Comparison of ENCODE assay signal across 1 cellular context in genomic region chr1:155396874-155397476, GRCh38.
TF ChIP-seq lines count a peak whose summit lies in the region.

No MANE protein-coding gene starts in this region.

TF ChIP-seq in K562, 482 proteins besides CTCF, POLR2A, EP300 and RAD21 (continued from another document and continues in another):
- TF ChIP-seq ZMIZ1 (IDR thresholded peaks at IDR 0.05; ENCODE audit: low read depth in 2 of 2, low read length in 2 of 2) = no peak
- no peak for TF ChIP-seq PHF21A (IDR thresholded peaks at IDR 0.05; ENCODE audit: borderline replicate concordance, low read depth)
- TF ChIP-seq GMEB1 (CRISPR knock-in tag; IDR thresholded peaks at IDR 0.05) = no peak
- TF ChIP-seq MNT (conservative IDR thresholded peaks at IDR 0.05) = no peak
- TF ChIP-seq ZNF436 (CRISPR knock-in tag; IDR thresholded peaks at IDR 0.05) = no peak
- TF ChIP-seq IRF2 (CRISPR knock-in tag; IDR thresholded peaks at IDR 0.05) = no peak
- TF ChIP-seq KLF1 (tag; IDR thresholded peaks at IDR 0.05) = no peak
- no peak for TF ChIP-seq YBX1 (IDR thresholded peaks at IDR 0.05)
- TF ChIP-seq ZNF146 (CRISPR knock-in tag; IDR thresholded peaks at IDR 0.05; ENCODE audit: unreplicated experiment) = no peak
- no peak for TF ChIP-seq MBD1 (CRISPR knock-in tag; IDR thresholded peaks at IDR 0.05)
- no peak for TF ChIP-seq HES1 (IDR thresholded peaks at IDR 0.05; ENCODE audit: low read depth)
- TF ChIP-seq E2F4 (CRISPR knock-in tag; IDR thresholded peaks at IDR 0.05; ENCODE audit: low read depth) = no peak
- TF ChIP-seq ZFPM2 (CRISPR knock-in tag; IDR thresholded peaks at IDR 0.05) = no peak
- TF ChIP-seq ZNF134 (CRISPR knock-in tag; conservative IDR thresholded peaks at IDR 0.05) = no peak
- no peak for TF ChIP-seq FOXK1 (CRISPR knock-in tag; IDR thresholded peaks at IDR 0.05; ENCODE audit: borderline replicate concordance)
- no peak for TF ChIP-seq CREB5 (CRISPR knock-in tag; IDR thresholded peaks at IDR 0.05)
- no peak for TF ChIP-seq ZNF197 (CRISPR knock-in tag; IDR thresholded peaks at IDR 0.05; ENCODE audit: low read depth)
- no peak for TF ChIP-seq RHOXF2B (CRISPR knock-in tag; conservative IDR thresholded peaks at IDR 0.05)
- peak; percentile 61; the same call in 1 of the 2 replicates for TF ChIP-seq ARID1B (IDR thresholded peaks at IDR 0.05)
- TF ChIP-seq ZNF551 (CRISPR knock-in tag; IDR thresholded peaks at IDR 0.05) = no peak
- TF ChIP-seq NFIC (IDR thresholded peaks at IDR 0.05) = peak; percentile 11; the same call in 1 of the 2 replicates
- no peak for TF ChIP-seq ILF3 (IDR thresholded peaks at IDR 0.05; ENCODE audit: borderline replicate concordance)
- no peak for TF ChIP-seq TEAD1 (CRISPR knock-in tag; IDR thresholded peaks at IDR 0.05)
- TF ChIP-seq HNRNPH1 (optimal IDR thresholded peaks at IDR 0.05; ENCODE audit: low read depth, low read length) = no peak
- no peak for TF ChIP-seq HDAC8 (tag; IDR thresholded peaks at IDR 0.05)
- TF ChIP-seq U2AF2 (optimal IDR thresholded peaks at IDR 0.05; ENCODE audit: low read depth, low read length) = no peak
- peak; percentile 92 for TF ChIP-seq CBFA2T3 (IDR thresholded peaks at IDR 0.05)
- no peak for TF ChIP-seq CREBBP (IDR thresholded peaks at IDR 0.05; ENCODE audit: low read depth, low read length)
- no peak for TF ChIP-seq RB1 (IDR thresholded peaks at IDR 0.05; ENCODE audit: low read depth)
- no peak for TF ChIP-seq CBX5 (IDR thresholded peaks at IDR 0.05; ENCODE audit: borderline replicate concordance, low read depth)
- no peak for TF ChIP-seq TSHZ1 (CRISPR knock-in tag; IDR thresholded peaks at IDR 0.05)
- TF ChIP-seq NBN (IDR thresholded peaks at IDR 0.05; ENCODE audit: low read depth) = no peak
- no peak for TF ChIP-seq PRDM10 (IDR thresholded peaks at IDR 0.05; ENCODE audit: partially characterized antibody)
- TF ChIP-seq HDAC1 (IDR thresholded peaks at IDR 0.05) = peak in 1 of 2 experiments; percentile 87; a peak in 2 of 4 replicates
- TF ChIP-seq ELF2 (CRISPR knock-in tag; IDR thresholded peaks at IDR 0.05) = no peak
- no peak for TF ChIP-seq TAF1 (IDR thresholded peaks at IDR 0.05; ENCODE audit: control insufficient read depth, extremely low read depth, insufficient read depth, low read length, severe bottlenecking)
- no peak for TF ChIP-seq ZNF77 (CRISPR knock-in tag; IDR thresholded peaks at IDR 0.05)
- no peak for TF ChIP-seq ZNF23 (CRISPR knock-in tag; IDR thresholded peaks at IDR 0.05)
